ENCODE assay signal across 8 cellular contexts in the genomic region with DNA sequence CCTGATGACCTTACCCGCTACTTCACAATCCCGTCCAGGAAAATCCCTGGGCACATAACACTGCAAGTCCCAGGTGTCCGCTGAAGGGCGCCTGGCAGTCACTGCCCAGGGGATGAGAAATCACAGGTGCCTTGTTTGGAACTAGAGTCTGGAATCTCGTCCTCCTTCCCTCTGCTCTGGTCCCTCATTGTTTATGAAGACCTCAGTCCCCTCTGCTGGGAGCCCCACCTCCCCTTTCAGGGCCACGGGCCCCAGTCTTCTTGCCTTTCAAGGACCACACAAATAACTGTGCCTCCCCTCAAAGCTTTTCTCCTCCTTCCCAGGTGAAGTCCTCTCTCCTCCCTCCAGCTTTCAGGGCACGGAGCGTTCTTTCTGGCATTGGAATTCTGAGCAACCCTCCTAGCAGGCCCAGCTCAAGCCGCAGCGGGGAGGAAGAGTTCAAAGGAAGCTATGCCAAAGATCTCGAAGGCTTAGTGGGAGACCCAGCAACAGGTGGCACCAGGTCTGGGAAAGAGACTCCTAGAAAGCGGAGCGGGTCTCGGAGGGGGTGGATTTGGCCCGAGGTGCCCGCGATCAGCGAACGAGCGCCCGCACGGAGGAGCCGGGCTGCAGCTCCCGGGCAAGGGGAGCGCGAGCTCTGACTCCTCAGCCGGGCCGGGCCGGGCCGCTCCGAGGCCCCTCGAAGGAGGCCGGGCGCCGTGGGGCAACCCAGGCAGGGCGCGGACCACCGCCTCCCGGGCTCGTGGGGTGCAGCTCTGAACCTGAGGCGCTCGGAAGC. TPM values are rescaled to one million over a fixed set of nuclear protein-coding genes. Genes with fewer than 3 reads are reported as not detected.
A peak's percentile ranks its signal among the peaks of the same experiment; 100 is the strongest.
DNase-seq lines count a peak whose midpoint lies in the region; ATAC-seq and TF ChIP-seq lines count a peak whose summit lies in the region.
"Not testable (repeated sequence)": the region's sequence is repeated elsewhere in the genome, so short reads cannot be mapped to it uniquely, and the experiment has no call there.

No MANE protein-coding gene starts in this region.

- H4K8ac ChIP-seq in IMR-90 (ENCODE audit: low read depth in 2 of 2, low read length in 2 of 2): peak overlapping the region; percentile 8 to 68; a peak in 2 of 4 replicates

- not testable (repeated sequence) for H3K56ac ChIP-seq in IMR-90 (ENCODE audit: extremely low read depth, insufficient read depth, low read length)

- H3K9ac ChIP-seq in BLaER1 (peak overlapping the region; percentile 92), IMR-90 (ENCODE audit: low read depth, low read length) (peak overlapping the region; percentile 51)

- H3K79me1 ChIP-seq in IMR-90 (ENCODE audit: low read depth in 1 of 2, low read length in 2 of 2): not testable (repeated sequence)

- not testable (repeated sequence) for H4K91ac ChIP-seq in IMR-90 (ENCODE audit: insufficient read depth, low read depth, low read length)

- not testable (repeated sequence) for H3K9me1 ChIP-seq in IMR-90 (ENCODE audit: insufficient read depth, low read length)

- not testable (repeated sequence) for H3K27me3 Mint-ChIP-seq in T-helper 2 cell treated with Interferon-gamma antibody and Interleukin-4, amounts not matched to agents 5 μg/mL and 100 μg/mL, for 36 hours (ENCODE audit: low read depth)

- CTCF ChIA-PET in IMR-90 (lab: Yijun Ruan, JAX): interaction anchor here (0.6 to 2.1 kb wide), 16 partner anchors 8 to 136 kb away, joined by 3 to 7 read pairs (median 4); no protein-coding TSS in a partner anchor

- dilution Hi-C loops in IMR-90 (cut with HindIII; ENCODE audit: low sequenced_read_pairs, unreplicated experiment): not testable (repeated sequence)

- not testable (repeated sequence) for H4K20me1 ChIP-seq in BLaER1; IMR-90 (ENCODE audit: insufficient read depth, low read length)

- not testable (repeated sequence) for TF ChIP-seq RAD21 in IMR-90 (IDR thresholded peaks at IDR 0.05; ENCODE audit: low read length)

- POLR2A ChIA-PET in IMR-90 (lab: Charles Lee; ENCODE audit: unreplicated experiment): interaction anchor here (0.6 kb wide), 1 partner anchor 10 kb away, joined by 4 read pairs; no protein-coding TSS in a partner anchor

- peak overlapping the region; percentile 99 for H2AFZ ChIP-seq in IMR-90 (replicated peaks; ENCODE audit: low read length, poor library complexity)

- H3K9me3 ChIP-seq in BLaER1; IMR-90 (ENCODE audit: control insufficient read depth, insufficient read depth, low read length); adrenal gland (replicated peaks in 1 of 3); mesodermal cell (ENCODE audit: control insufficient read depth, low read length): not testable (repeated sequence)

- 1% methylated on average over 19 of the region's 42 CpGs; no CpG with 5 or more reads in 1 of the 2 experiments for WGBS in IMR-90 (ENCODE audit: extremely low coverage in 2 of 2, insufficient read length in 1 of 2), 2 experiments
- WGBS in adrenal gland, 4 donors: 2 to 24% (median 9%) methylated on average over 12 to 42 of the region's 42 CpGs
- WGBS in mesodermal cell (ENCODE audit: insufficient coverage in 2 of 2), 2 experiments: 7 to 8% methylated on average over 35 to 36 of the region's 42 CpGs

- TF ChIP-seq POLR2A in IMR-90 (IDR thresholded peaks at IDR 0.05; ENCODE audit: low read depth, low read length); adrenal gland (IDR thresholded peaks at IDR 0.05): not testable (repeated sequence)

- H3K14ac ChIP-seq in IMR-90 (replicated peaks; ENCODE audit: low read depth, low read length): peak overlapping the region; percentile 16; the same call in 1 of the 2 replicates

- not testable (repeated sequence) for H3K18ac ChIP-seq in IMR-90 (ENCODE audit: low read depth, low read length)

- H2BK5ac ChIP-seq in IMR-90 (ENCODE audit: low read depth, low read length, poor library complexity, severe bottlenecking): not testable (repeated sequence)

- BruUV-seq in IMR-90 (replicated peaks; lab: Mats Ljungman, UMichigan): not testable (repeated sequence)

- not testable (repeated sequence) for H3K27me3 ChIP-seq in BLaER1; IMR-90 (ENCODE audit: control insufficient read depth, insufficient read depth, low read length); adrenal gland

- not testable (repeated sequence) for H2AK5ac ChIP-seq in IMR-90 (ENCODE audit: low read depth, low read length)

- in situ Hi-C loops in IMR-90 (cut with MboI; ENCODE audit: low sequenced_read_pairs): not testable (repeated sequence)

- H3K4me3 ChIP-seq in BLaER1: peak overlapping the region; percentile 90
- H3K4me3 ChIP-seq in IMR-90 (ENCODE audit: insufficient read depth, low read depth, low read length): peak overlapping the region; percentile 63
- peak overlapping the region in 3 of 4 donors; percentile 7 to 60 (median 58) for H3K4me3 ChIP-seq in adrenal gland
- H3K4me3 ChIP-seq in fibroblast of villous mesenchyme (ENCODE audit: low read depth, low read length): peak overlapping the region; percentile 87
- H3K4me3 ChIP-seq in mesodermal cell (ENCODE audit: extremely low read depth, insufficient read depth, low read length, poor library complexity, severe bottlenecking): peak overlapping the region; percentile 76

- H3K4me2 ChIP-seq in BLaER1 (peak overlapping the region; percentile 97), IMR-90 (ENCODE audit: low read depth, low read length) (peak overlapping the region; percentile 88)

- ATAC-seq in GM21381 (IDR thresholded peaks at IDR 0.05; ENCODE audit: unreplicated experiment) (peak; percentile 23), IMR-90 (ENCODE audit: low read depth) (peak; percentile 40)

- DNase-seq in IMR-90; fibroblast of villous mesenchyme (ENCODE audit: low read depth): not testable (repeated sequence)
- DNase-seq in T-helper 2 cell treated with Interferon-gamma antibody and Interleukin-4, amounts not matched to agents 5 μg/mL and 100 μg/mL, for 36 hours (ENCODE audit: low spot score): peak; percentile 13
- peak; percentile 35 to 57 (median 36) for DNase-seq in adrenal gland
- DNase-seq in stimulated activated CD4-positive, alpha-beta T cell treated with anti-CD3 and anti-CD28 coated beads, Interleukin-2, amount 100 ng/mL, for 24 hours: peak; percentile 31 to 42

- H3K4me3 Mint-ChIP-seq in T-helper 2 cell treated with Interferon-gamma antibody and Interleukin-4, amounts not matched to agents 5 μg/mL and 100 μg/mL, for 36 hours: peak overlapping the region; percentile 72

- H2BK15ac ChIP-seq in IMR-90 (ENCODE audit: low read depth, low read length): not testable (repeated sequence)

- peak overlapping the region; percentile 55 for H3K27ac Mint-ChIP-seq in T-helper 2 cell treated with Interferon-gamma antibody and Interleukin-4, amounts not matched to agents 5 μg/mL and 100 μg/mL, for 36 hours

- H3K9me3 Mint-ChIP-seq in T-helper 2 cell treated with Interferon-gamma antibody and Interleukin-4, amounts not matched to agents 5 μg/mL and 100 μg/mL, for 36 hours: not testable (repeated sequence)

- H2BK120ac ChIP-seq in IMR-90 (ENCODE audit: low read depth, low read length): not testable (repeated sequence)

- H2BK20ac ChIP-seq in IMR-90 (ENCODE audit: low read depth, low read length): not testable (repeated sequence)

- H3K23ac ChIP-seq in IMR-90 (ENCODE audit: low read depth, low read length): peak overlapping the region; percentile 78

- not testable (repeated sequence) for H3K4me1 Mint-ChIP-seq in T-helper 2 cell treated with Interferon-gamma antibody and Interleukin-4, amounts not matched to agents 5 μg/mL and 100 μg/mL, for 36 hours (ENCODE audit: low read depth)

- peaks cover 21% of the 10 kb centered on the region for H3K4me1 ChIP-seq in BLaER1
- H3K4me1 ChIP-seq in IMR-90 (ENCODE audit: control insufficient read depth, insufficient read depth, low read length); adrenal gland (replicated peaks in 1 of 2); mesodermal cell (ENCODE audit: control insufficient read depth, insufficient read depth, low read length, poor library complexity, severe bottlenecking): not testable (repeated sequence)

- not testable (repeated sequence) for H3K36me3 Mint-ChIP-seq in T-helper 2 cell treated with Interferon-gamma antibody and Interleukin-4, amounts not matched to agents 5 μg/mL and 100 μg/mL, for 36 hours (ENCODE audit: low read depth)

- not testable (repeated sequence) for TF ChIP-seq CTCF in IMR-90 (conservative IDR thresholded peaks at IDR 0.05; ENCODE audit: low read depth, low read length); adrenal gland (IDR thresholded peaks at IDR 0.05); fibroblast of villous mesenchyme (IDR thresholded peaks at IDR 0.05; ENCODE audit: insufficient read depth, low read depth, low read length)

- H4K5ac ChIP-seq in IMR-90 (ENCODE audit: low read depth, low read length): not testable (repeated sequence)

- peak overlapping the region; percentile 91 for H2AK9ac ChIP-seq in IMR-90 (replicated peaks; ENCODE audit: low read depth, low read length, poor library complexity)

- peak overlapping the region; percentile 19; the same call in 1 of the 2 replicates for H3K4ac ChIP-seq in IMR-90 (ENCODE audit: low read depth, low read length)

- intact Hi-C loops in IMR-90 (cut with micrococcal nuclease): not testable (repeated sequence)
- intact Hi-C loops in adrenal gland (cut with DNase I): loop anchor here in 1 of 2 donors (5.0 kb wide), 1 partner anchor 44 kb away; no protein-coding TSS in a partner anchor

- H3K36me3 ChIP-seq in BLaER1; IMR-90 (ENCODE audit: control insufficient read depth, insufficient read depth, low read length); adrenal gland (replicated peaks in 1 of 2); mesodermal cell (ENCODE audit: control insufficient read depth, insufficient read depth, low read length): not testable (repeated sequence)

- H3K27ac ChIP-seq in BLaER1 (peak overlapping the region; percentile 94), adrenal gland (peak overlapping the region; percentile 72 to 94 (median 90))
- H3K27ac ChIP-seq in IMR-90 (ENCODE audit: insufficient read depth, low read length); mesodermal cell (ENCODE audit: low read depth, low read length, severe bottlenecking): not testable (repeated sequence)

RNA-seq across cellular contexts. Expression of a gene that starts 19.5 kb away (rescaled TPM):
- total RNA-seq in IMR-90 (2012; rRNA removed): not detected in 2 replicates
- not detected in 2 replicates for polyA plus RNA-seq in IMR-90 (2012; rRNA removed)
- not detected in 2 replicates for polyA plus RNA-seq in IMR-90 (2012; cell fraction: cytosol; rRNA removed)
- polyA plus RNA-seq in IMR-90 (2012; cell fraction: nucleus; rRNA removed; ENCODE audit: low replicate concordance): 0.15 and 0.33 TPM in 2 replicates
- under 1 TPM in 6 of 8 donors, not detected in 2; 0.07 to 0.68 (median 0.29) TPM for total RNA-seq in adrenal gland
- polyA plus RNA-seq in adrenal gland: under 1 TPM in 2 of 3 donors, not detected in 1; 0.32 to 0.61 TPM
- under 0.01 TPM in 1 of 2 replicates, not detected in the other for total RNA-seq in fibroblast of villous mesenchyme
- not detected for polyA plus RNA-seq in mesodermal cell (2013, experiment 1 of 2)
- 0.25 TPM for polyA plus RNA-seq in mesodermal cell (2013, experiment 2 of 2)

RNA-seq across cellular contexts. Expression of a gene that starts 21.1 kb away (rescaled TPM):
- under 0.01 TPM in 2 replicates for total RNA-seq in IMR-90 (2012; rRNA removed)
- polyA plus RNA-seq in IMR-90 (2012; rRNA removed): 0.12 and 0.19 TPM in 2 replicates
- polyA plus RNA-seq in IMR-90 (2012; cell fraction: cytosol; rRNA removed): 0.09 and 0.18 TPM in 2 replicates
- polyA plus RNA-seq in IMR-90 (2012; cell fraction: nucleus; rRNA removed; ENCODE audit: low replicate concordance): 0.11 and 0.34 TPM in 2 replicates
- total RNA-seq in adrenal gland: 10 to 100 TPM in 7 of 8 donors, 1 to 10 TPM in 1; 6.6 to 65.8 (median 36.9) TPM
- polyA plus RNA-seq in adrenal gland: 1 to 10 TPM; 3.1 to 6.7 (median 3.1) TPM
- total RNA-seq in fibroblast of villous mesenchyme: under 0.01 TPM in 2 replicates
- polyA plus RNA-seq in mesodermal cell (2013, experiment 1 of 2): 2.7 TPM
- 2.4 TPM for polyA plus RNA-seq in mesodermal cell (2013, experiment 2 of 2)

RNA-seq across cellular contexts. Expression of a gene that starts 39.7 kb away (rescaled TPM):
- total RNA-seq in IMR-90 (2012; rRNA removed) (7.5 and 10.6 TPM in 2 replicates), adrenal gland (10 to 100 TPM in 3 of 8 donors, 1 to 10 TPM in 5; 6.2 to 11.3 (median 9.5) TPM), fibroblast of villous mesenchyme (12.1 and 13.5 TPM in 2 replicates)
- polyA plus RNA-seq in IMR-90 (2012; rRNA removed) (15.4 and 15.5 TPM in 2 replicates), adrenal gland (10 to 100 TPM in 1 of 3 donors, 1 to 10 TPM in 2; 2.8 to 13.4 (median 4.8) TPM)
- 11.4 and 15.4 TPM in 2 replicates for polyA plus RNA-seq in IMR-90 (2012; cell fraction: cytosol; rRNA removed)
- polyA plus RNA-seq in IMR-90 (2012; cell fraction: nucleus; rRNA removed; ENCODE audit: low replicate concordance): 7.2 and 8.4 TPM in 2 replicates
- 18.0 TPM for polyA plus RNA-seq in mesodermal cell (2013, experiment 1 of 2)
- 14.4 TPM for polyA plus RNA-seq in mesodermal cell (2013, experiment 2 of 2)

RNA-seq across cellular contexts. Expression of a gene that starts 49.8 kb away (rescaled TPM):
- 33.3 and 55.8 TPM in 2 replicates for total RNA-seq in IMR-90 (2012; rRNA removed)
- polyA plus RNA-seq in IMR-90 (2012; rRNA removed): 64.5 and 65.9 TPM in 2 replicates
- polyA plus RNA-seq in IMR-90 (2012; cell fraction: cytosol; rRNA removed): 61.3 and 85.2 TPM in 2 replicates
- 24.9 and 50.1 TPM in 2 replicates for polyA plus RNA-seq in IMR-90 (2012; cell fraction: nucleus; rRNA removed; ENCODE audit: low replicate concordance)
- 100 to 1,000 TPM in 7 of 8 donors, 10 to 100 TPM in 1; 98.2 to 197 (median 167) TPM for total RNA-seq in adrenal gland
- polyA plus RNA-seq in adrenal gland: 100 to 1,000 TPM in 2 of 3 donors, 10 to 100 TPM in 1; 93.9 to 200 (median 123) TPM
- total RNA-seq in fibroblast of villous mesenchyme: 25.4 and 36.3 TPM in 2 replicates
- 156 TPM for polyA plus RNA-seq in mesodermal cell (2013, experiment 1 of 2)
- 151 TPM for polyA plus RNA-seq in mesodermal cell (2013, experiment 2 of 2)

RNA-seq across cellular contexts. Expression of a gene that starts 51.9 kb away (rescaled TPM):
- 10.9 and 16.7 TPM in 2 replicates for total RNA-seq in IMR-90 (2012; rRNA removed)
- 6.1 and 7.3 TPM in 2 replicates for polyA plus RNA-seq in IMR-90 (2012; rRNA removed)
- polyA plus RNA-seq in IMR-90 (2012; cell fraction: cytosol; rRNA removed): 3.5 and 4.3 TPM in 2 replicates
- polyA plus RNA-seq in IMR-90 (2012; cell fraction: nucleus; rRNA removed; ENCODE audit: low replicate concordance): 5.3 and 10.1 TPM in 2 replicates
- 10 to 100 TPM; 19.2 to 39.9 (median 22.7) TPM for total RNA-seq in adrenal gland
- 10 to 100 TPM in 2 of 3 donors, 1 to 10 TPM in 1; 5.4 to 19.8 (median 10.1) TPM for polyA plus RNA-seq in adrenal gland
- 10.6 and 19.0 TPM in 2 replicates for total RNA-seq in fibroblast of villous mesenchyme
- polyA plus RNA-seq in mesodermal cell (2013, experiment 1 of 2): 21.7 TPM
- 19.4 TPM for polyA plus RNA-seq in mesodermal cell (2013, experiment 2 of 2)
